In the genomic region with DNA sequence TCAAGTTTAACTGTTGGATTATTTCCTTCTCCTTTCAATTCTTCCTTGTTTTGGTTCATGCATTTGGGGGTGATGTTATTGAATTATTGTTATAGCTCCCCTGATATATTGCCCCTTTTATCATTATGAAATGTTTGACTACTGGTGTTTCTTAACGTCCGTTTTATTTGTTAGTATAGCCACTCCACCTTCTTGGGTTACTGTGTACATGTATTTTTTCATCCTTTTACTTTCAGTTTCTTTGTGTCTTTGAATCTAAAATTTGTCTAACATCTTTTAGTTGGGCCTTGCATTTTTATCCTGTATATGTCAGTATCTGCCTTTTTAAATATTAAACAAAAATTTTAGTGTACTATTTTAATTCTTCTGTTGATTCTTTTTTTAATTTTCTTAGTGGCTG, we compare ENCODE assay signal across 12 cellular contexts.
DNase-seq lines count a peak whose midpoint lies in the region; ATAC-seq and TF ChIP-seq lines count a peak whose summit lies in the region.
"Had no signal": no experiment of that assay in that cellular context is flagged by ENCODE, and none has a peak within 500 bp of the region (broad histone marks: within the 10 kb centered on the region; RNA-seq: fewer than 3 reads in every experiment).

No MANE protein-coding gene starts in this region.

- H3K4me3 ChIP-seq in esophagus muscularis mucosa = no peak overlapping the region
- peak overlapping the region in 1 of 8 donors; percentile 12 for H3K4me3 ChIP-seq in spleen
- H3K4me3 ChIP-seq: SJSA1 had no signal

- ATAC-seq in esophagus mucosa = no peak

- peaks cover 0 to 63% (median 55%) of the 10 kb centered on the region in 4 donors for H3K4me1 ChIP-seq in esophagus muscularis mucosa
- H3K4me1 ChIP-seq in spleen = peaks cover 0 to 40% (median 14%) of the 10 kb centered on the region in 6 donors

- H3K27ac ChIP-seq in VCaP (peak overlapping the region; percentile 11; the same call in 1 of the 2 replicates), esophagus muscularis mucosa (replicated peaks in 1 of 4) (peak overlapping the region; percentile 31 to 61 (median 46)), spleen (peak overlapping the region in 5 of 8 donors; percentile 10 to 60 (median 23))
- H3K27ac ChIP-seq: SJSA1 had no signal

- TF ChIP-seq POLR2A in esophagus muscularis mucosa (IDR thresholded peaks at IDR 0.05; ENCODE audit: low read depth) (no peak), spleen (IDR thresholded peaks at IDR 0.05) (no peak)

- H3K27ac Mint-ChIP-seq in activated CD4-positive, alpha-beta T cell treated with anti-CD3 and anti-CD28 coated beads, Interleukin-2, amount 10 ng/mL, durations not matched to agents 7 days and 5 days = peak overlapping the region; percentile 83

- intact Hi-C loops in esophagus muscularis mucosa (cut with DNase I) (no loop called here), spleen (cut with DNase I; ENCODE audit: low total_unique reads) (no loop called here)

- H3K4me1 Mint-ChIP-seq in activated CD4-positive, alpha-beta T cell treated with anti-CD3 and anti-CD28 coated beads, Interleukin-2, amount 10 ng/mL, durations not matched to agents 7 days and 5 days = peaks cover 23% of the 10 kb centered on the region

- no peak for DNase-seq in activated CD4-positive, alpha-beta T cell treated with anti-CD3 and anti-CD28 coated beads, Interleukin-2, amount 10 ng/mL, durations not matched to agents 7 days and 5 days
- no peak for DNase-seq in activated CD4-positive, alpha-beta T cell treated with anti-CD3 and anti-CD28 coated beads, Interleukin-2, amount 50 U/mL, for 4 hours
- DNase-seq in esophagus muscularis mucosa (ENCODE audit: extremely low spot score) (no peak), spleen (no peak), kidney glomerular epithelial cell (lab: John Stamatoyannopoulos, UW) (no peak), SIG-M5 (lab: John Stamatoyannopoulos, UW) (no peak)
- DNase-seq: activated gamma-delta T cell treated with Interleukin-2 at 50 U/mL for 16 hours; NCI-H2081 treated with DMSO at 0.1 percent for 48 hours; stimulated activated CD8-positive, alpha-beta memory T cell treated with anti-CD3 and anti-CD28 coated beads, Interleukin-4, amount 100 ng/mL, for 48 hours had no signal

- H3K27me3 Mint-ChIP-seq in activated CD4-positive, alpha-beta T cell treated with anti-CD3 and anti-CD28 coated beads, Interleukin-2, amount 10 ng/mL, durations not matched to agents 7 days and 5 days = no peaks in the 10 kb centered on the region

- H3K4me3 Mint-ChIP-seq in activated CD4-positive, alpha-beta T cell treated with anti-CD3 and anti-CD28 coated beads, Interleukin-2, amount 10 ng/mL, durations not matched to agents 7 days and 5 days = peak overlapping the region; percentile 53

- H3K36me3 Mint-ChIP-seq in activated CD4-positive, alpha-beta T cell treated with anti-CD3 and anti-CD28 coated beads, Interleukin-2, amount 10 ng/mL, durations not matched to agents 7 days and 5 days (ENCODE audit: low read depth) = peaks cover 54% of the 10 kb centered on the region

- H3K9me3 Mint-ChIP-seq in activated CD4-positive, alpha-beta T cell treated with anti-CD3 and anti-CD28 coated beads, Interleukin-2, amount 10 ng/mL, durations not matched to agents 7 days and 5 days = no peaks in the 10 kb centered on the region

- no peaks in the 10 kb centered on the region for H3K27me3 ChIP-seq in esophagus muscularis mucosa
- H3K27me3 ChIP-seq in spleen (replicated peaks in 1 of 7) = no peaks in the 10 kb centered on the region
- H3K27me3 ChIP-seq: SJSA1 had no signal

- H3K9me3 ChIP-seq in esophagus muscularis mucosa (no peaks in the 10 kb centered on the region), spleen (no peaks in the 10 kb centered on the region)
- H3K9me3 ChIP-seq: SJSA1 had no signal

- peaks cover 16 to 68% (median 41%) of the 10 kb centered on the region in 4 donors for H3K36me3 ChIP-seq in esophagus muscularis mucosa
- H3K36me3 ChIP-seq in spleen = peaks cover 0 to 82% (median 55%) of the 10 kb centered on the region in 6 donors

- no peak for TF ChIP-seq EP300 in esophagus muscularis mucosa (IDR thresholded peaks at IDR 0.05)

- TF ChIP-seq CTCF in VCaP (conservative IDR thresholded peaks at IDR 0.05) (no peak), esophagus muscularis mucosa (IDR thresholded peaks at IDR 0.05) (no peak), spleen (IDR thresholded peaks at IDR 0.05 in 8 of 11, conservative IDR thresholded peaks at IDR 0.05 in 3 of 11) (no peak)

- 24% methylated on average over 2 of the region's 2 CpGs for WGBS in esophagus muscularis mucosa
- WGBS in spleen, 5 donors = 10 to 33% (median 24%) methylated on average over 2 of the region's 2 CpGs

- CTCF ChIA-PET in activated CD4-positive, alpha-beta T cell treated with anti-CD3 and anti-CD28 coated beads, Interleukin-2, amount 10 ng/mL, durations not matched to agents 7 days and 5 days (lab: Charles Lee) = no interaction called here

- POLR2A ChIA-PET in activated CD4-positive, alpha-beta T cell treated with anti-CD3 and anti-CD28 coated beads, Interleukin-2, amount 10 ng/mL, durations not matched to agents 7 days and 5 days (lab: Charles Lee) = no interaction called here
